In the genomic region with DNA sequence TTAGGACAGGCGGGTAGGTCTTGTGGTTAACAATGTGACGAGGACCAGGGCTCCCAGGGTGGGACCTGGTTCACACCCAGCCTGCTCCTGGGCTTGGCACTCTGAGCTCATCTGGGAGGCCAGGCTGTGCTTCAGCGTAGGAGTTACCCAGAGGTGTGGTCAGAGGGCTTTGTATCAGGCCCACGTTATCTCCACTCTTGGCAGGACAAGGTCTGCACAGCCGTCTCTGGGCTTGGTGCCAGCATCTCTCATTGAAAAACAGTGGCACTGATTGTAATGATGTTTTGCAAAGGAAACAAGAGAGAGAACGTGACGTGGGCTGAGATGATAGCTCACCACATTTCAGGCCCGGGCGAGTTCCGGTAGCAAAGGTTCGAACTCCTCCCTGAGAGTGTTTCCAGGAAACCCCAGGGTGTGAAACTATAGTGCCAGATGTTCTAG, we compare ENCODE assay signal across 8 cellular contexts.
A peak's percentile ranks its signal among the peaks of the same experiment; 100 is the strongest.
DNase-seq lines count a peak whose midpoint lies in the region; ATAC-seq and TF ChIP-seq lines count a peak whose summit lies in the region.

No MANE protein-coding gene starts in this region.

- H3K4me3 Mint-ChIP-seq in activated T-cell treated with anti-CD3 and anti-CD28 coated beads, Interleukin-2, amount 50 U/mL, for 4 hours: peak overlapping the region; percentile 13

- H3K9me3 Mint-ChIP-seq in activated T-cell treated with anti-CD3 and anti-CD28 coated beads, Interleukin-2, amount 50 U/mL, for 4 hours: peaks cover 4% of the 10 kb centered on the region

- no peaks in the 10 kb centered on the region for H3K36me3 Mint-ChIP-seq in activated T-cell treated with anti-CD3 and anti-CD28 coated beads, Interleukin-2, amount 50 U/mL, for 4 hours (ENCODE audit: insufficient read depth)

- peaks cover 51% of the 10 kb centered on the region for H3K4me1 Mint-ChIP-seq in activated T-cell treated with anti-CD3 and anti-CD28 coated beads, Interleukin-2, amount 50 U/mL, for 4 hours (ENCODE audit: low read depth)

- intact Hi-C loops in sciatic nerve (cut with DNase I): no loop called here

- ATAC-seq in HG02642 (IDR thresholded peaks at IDR 0.05; ENCODE audit: poor library complexity, unreplicated experiment) (peak; percentile 63), sciatic nerve (peak; percentile 98)
- ATAC-seq in activated T-cell treated with anti-CD3 and anti-CD28 coated beads, Interleukin-2, amount 50 U/mL, for 4 hours: peak; percentile 72

- no peak for TF ChIP-seq CTCF in GM20000 (IDR thresholded peaks at IDR 0.05; ENCODE audit: extremely low read depth, missing control alignments)

- DNase-seq in CD1c-positive myeloid dendritic cell (ENCODE audit: extremely low spot score): peak; percentile 50
- peak; percentile 96 for DNase-seq in NCI-H748 (lab: John Stamatoyannopoulos, UW; ENCODE audit: unreplicated experiment)
- peak; percentile 59 for DNase-seq in activated T-cell treated with anti-CD3 and anti-CD28 coated beads, Interleukin-2, amount 50 U/mL, for 4 hours
- DNase-seq in fibroblast of peridontal ligament (ENCODE audit: extremely low read depth): peak; percentile 57
- peak; percentile 89 for DNase-seq in sciatic nerve (ENCODE audit: low spot score)
- DNase-seq in T1000 (lab: John Stamatoyannopoulos, UW): no peak
- no peak for DNase-seq in GM20000 (ENCODE audit: low spot score)

- peaks cover under 1% of the 10 kb centered on the region for H3K27me3 Mint-ChIP-seq in activated T-cell treated with anti-CD3 and anti-CD28 coated beads, Interleukin-2, amount 50 U/mL, for 4 hours (ENCODE audit: low read depth)

Comparison
In these comparisons a context has a peak if more than half of its experiments do, and no peak if none do; other contexts are left out.
1. DNase-seq: peak in CD1c-positive myeloid dendritic cell (single experiment), NCI-H748 (single experiment), activated T-cell treated with anti-CD3 and anti-CD28 coated beads, Interleukin-2, amount 50 U/mL, for 4 hours (single experiment), fibroblast of peridontal ligament (single experiment) and sciatic nerve (single experiment); none in T1000 (single experiment) and GM20000 (single experiment).
2. Peak in every context shown above with its lines, with median percentiles within 50 percentile points of each other: ATAC-seq.